ENCODE assay signal across 8 cellular contexts in genomic region chr2:224442092-224442999, GRCh38. TPM values are rescaled to one million over a fixed set of nuclear protein-coding genes. Genes with fewer than 3 reads are reported as not detected.
DNase-seq lines count a peak whose midpoint lies in the region; ATAC-seq and TF ChIP-seq lines count a peak whose summit lies in the region.

No MANE protein-coding gene starts in this region.

- H3K4me3 ChIP-seq in NT2/D1 (ENCODE audit: insufficient read length, low read depth) (peak overlapping the region; percentile 41), esophagus (ENCODE audit: low read depth in 1 of 2, low read length in 2 of 2) (peak overlapping the region; percentile 53 to 56), parathyroid adenoma (ENCODE audit: low read depth, low read length) (peak overlapping the region; percentile 22)

- no peak for ATAC-seq in HG03521 (IDR thresholded peaks at IDR 0.05; ENCODE audit: unreplicated experiment)

- no peaks in the 10 kb centered on the region for H3K79me2 ChIP-seq in parathyroid adenoma

- H3K4me2 ChIP-seq in parathyroid adenoma (ENCODE audit: low read length) = peak overlapping the region; percentile 49

- H3K27ac ChIP-seq in esophagus (ENCODE audit: low read depth in 2 of 2, low read length in 1 of 2) = peak overlapping the region; percentile 36 to 75
- no peak overlapping the region for H3K27ac ChIP-seq in parathyroid adenoma

- H3K36me3 ChIP-seq in NT2/D1 (ENCODE audit: insufficient read depth, insufficient read length, low read length) (no peaks in the 10 kb centered on the region), esophagus (ENCODE audit: control insufficient read depth in 2 of 2, insufficient read depth in 2 of 2, low read length in 1 of 2) (no peaks in the 10 kb centered on the region), parathyroid adenoma (ENCODE audit: control insufficient read depth, insufficient read depth, low read length) (no peaks in the 10 kb centered on the region)

- H3K27me3 ChIP-seq in NT2/D1 (ENCODE audit: insufficient read depth, insufficient read length) (no peaks in the 10 kb centered on the region), esophagus (ENCODE audit: control insufficient read depth in 1 of 2, insufficient read depth in 2 of 2, low read length in 2 of 2) (no peaks in the 10 kb centered on the region), parathyroid adenoma (ENCODE audit: control insufficient read depth, insufficient read depth, low read length) (no peaks in the 10 kb centered on the region)

- H3K4me1 ChIP-seq in NT2/D1 (ENCODE audit: insufficient read depth, insufficient read length) (no peaks in the 10 kb centered on the region), esophagus (ENCODE audit: control insufficient read depth in 2 of 2, insufficient read depth in 2 of 2, low read length in 1 of 2) (peaks cover 0 to 7% of the 10 kb centered on the region in 2 donors), parathyroid adenoma (no peaks in the 10 kb centered on the region)

- TF ChIP-seq CTCF in parathyroid adenoma (IDR thresholded peaks at IDR 0.05) = no peak

- H3K9me3 ChIP-seq in NT2/D1 (ENCODE audit: insufficient read depth, low read length) = no peaks in the 10 kb centered on the region
- H3K9me3 ChIP-seq in esophagus (ENCODE audit: control insufficient read depth in 2 of 2, insufficient read depth in 1 of 2, low read depth in 1 of 2, low read length in 1 of 2) = no peaks in the 10 kb centered on the region
- no peaks in the 10 kb centered on the region for H3K9me3 ChIP-seq in parathyroid adenoma (ENCODE audit: control insufficient read depth, low read length)

- H3K9ac ChIP-seq in NT2/D1 (ENCODE audit: insufficient read length, low read depth) = peak overlapping the region; percentile 29
- no peak overlapping the region for H3K9ac ChIP-seq in parathyroid adenoma

- H2AFZ ChIP-seq in parathyroid adenoma = peak overlapping the region; percentile 80

- WGBS in esophagus, 2 donors = 3% methylated on average over 53 to 85 of the region's 85 CpGs

- peak; percentile 28 for DNase-seq in stimulated activated CD4-positive, alpha-beta T cell treated with anti-CD3 and anti-CD28 coated beads, Interleukin-15, amount 100 ng/mL, for 24 hours
- DNase-seq in stimulated activated CD4-positive, alpha-beta T cell treated with anti-CD3 and anti-CD28 coated beads, Interleukin-4, amount 100 ng/mL, for 24 hours = no peak
- DNase-seq in NT2/D1 (ENCODE audit: low read depth, low spot score) = no peak
- no peak for DNase-seq in OCI-M2 (lab: John Stamatoyannopoulos, UW; ENCODE audit: unreplicated experiment)
- no peak for DNase-seq in pons (ENCODE audit: low spot score)

RNA-seq across cellular contexts. Expression of gene FAM124B, which starts 40.4 kb away (rescaled TPM):
- polyA plus RNA-seq in esophagus = under 1 TPM; 0.33 TPM
